In genomic region chr15:43204016-43204901, GRCh38 we compare ENCODE assay signal across 8 cellular contexts. TPM values are rescaled to one million over a fixed set of nuclear protein-coding genes. Genes with fewer than 3 reads are reported as not detected.
A peak's percentile ranks its signal among the peaks of the same experiment; 100 is the strongest.
DNase-seq lines count a peak whose midpoint lies in the region; ATAC-seq, FAIRE-seq and TF ChIP-seq lines count a peak whose summit lies in the region.

No MANE protein-coding gene starts in this region.

- no peaks in the 10 kb centered on the region for H3K4me1 ChIP-seq in GM12878 (ENCODE audit: control insufficient read depth, insufficient read depth, low read length)
- no peaks in the 10 kb centered on the region for H3K4me1 ChIP-seq in kidney (ENCODE audit: control insufficient read depth in 1 of 2, insufficient read depth in 1 of 2, low read depth in 1 of 2, low read length in 2 of 2)

- FAIRE-seq in GM12878 (lab: Jason Lieb, UNC) (no peak), kidney (lab: Jason Lieb, UNC) (no peak)

- no peaks in the 10 kb centered on the region for H3K79me2 ChIP-seq in GM12878 (ENCODE audit: control insufficient read depth, insufficient read depth, low read length)

- no peaks in the 10 kb centered on the region for H3K36me3 ChIP-seq in GM12878 (ENCODE audit: control insufficient read depth in 2 of 2, insufficient read depth in 2 of 2, low read length in 1 of 2)
- H3K36me3 ChIP-seq in kidney (ENCODE audit: control insufficient read depth in 1 of 2, insufficient read depth in 2 of 2, low read length in 2 of 2) = no peaks in the 10 kb centered on the region

- RAD21 ChIA-PET in GM12878 (lab: Charles Lee; ENCODE audit: unreplicated experiment) = interaction anchor here (0.6 to 2.1 kb wide), 12 partner anchors 9 to 172 kb away, joined by 3 to 15 read pairs (median 4); partner anchors contain the start of gene UBR1

- no peak overlapping the region for H3K4me2 ChIP-seq in GM12878 (ENCODE audit: control insufficient read depth, insufficient read depth)

- H3K9ac ChIP-seq in GM12878 (ENCODE audit: control insufficient read depth, insufficient read depth, low read length) (no peak overlapping the region), kidney (ENCODE audit: low read length in 2 of 2) (no peak overlapping the region)

- H3K27ac ChIP-seq in GM12878 (ENCODE audit: control insufficient read depth, insufficient read depth) = no peak overlapping the region
- no peak overlapping the region for H3K27ac ChIP-seq in kidney (ENCODE audit: low read depth in 2 of 2, low read length in 2 of 2)

- DNase-seq in COLO829 (ENCODE audit: low spot score) (peak; percentile 48), HT-29 (ENCODE audit: low spot score) (peak; percentile 66), SW480 (ENCODE audit: low spot score) (peak; percentile 15), GM12878 (ENCODE audit: low read depth, low spot score) (no peak), kidney (no peak), NCI-H1105 (lab: John Stamatoyannopoulos, UW) (no peak)
- DNase-seq in stimulated activated CD4-positive, alpha-beta T cell treated with anti-CD3 and anti-CD28 coated beads, TNF-alpha, amount 100 ng/mL, for 24 hours (ENCODE audit: low read depth in 3 of 3) = peak in 2 of 3 experiments; percentile 8 to 42

- ATAC-seq in GM12878 (peak; percentile 93), GM19467 (IDR thresholded peaks at IDR 0.05; ENCODE audit: unreplicated experiment) (no peak)

- POLR2A ChIA-PET in GM12878 (lab: Charles Lee) = interaction anchor here (0.6 to 0.9 kb wide), 6 partner anchors 10 to 552 kb away, joined by 3 to 6 read pairs (median 3); no protein-coding TSS in a partner anchor

- no TSS peak for BruUV-seq in GM12878 (replicated peaks; lab: Mats Ljungman, UMichigan)

- H3K4me3 ChIP-seq in GM12878 (no peak overlapping the region), kidney (ENCODE audit: low read length in 2 of 2) (no peak overlapping the region)

- SMC1A ChIA-PET in GM12878 (lab: Charles Lee; ENCODE audit: uncharacterized antibody, unreplicated experiment) = interaction anchor here (0.6 to 2.7 kb wide), 18 partner anchors 9 to 788 kb away, joined by 3 to 17 read pairs (median 4); partner anchors contain the start of gene CCNDBP1

- TF ChIP-seq CTCF in GM12878 (IDR thresholded peaks at IDR 0.05 in 2 of 3, conservative IDR thresholded peaks at IDR 0.05 in 1 of 3; ENCODE audit: control insufficient read depth in 2 of 3, extremely low read depth in 1 of 3, insufficient read depth in 1 of 3, low read depth in 3 of 3, low read length in 3 of 3) (peak; percentile 68 to 73 (median 69)), kidney (IDR thresholded peaks at IDR 0.05; ENCODE audit: borderline replicate concordance, extremely low read depth, insufficient read depth) (peak; percentile 56)

- intact Hi-C loops in GM12878 (cut with micrococcal nuclease; ENCODE audit: unreplicated experiment) = loop anchor here (1.0 to 2.0 kb wide), 2 partner anchors 17 to 499 kb away; no protein-coding TSS in a partner anchor
- intact Hi-C loops in kidney (cut with DNase I) = no loop called here

- peak; percentile 45 for TF ChIP-seq RAD21 in GM12878 (IDR thresholded peaks at IDR 0.05; ENCODE audit: insufficient read depth, low read depth, low read length)

- CTCF ChIA-PET in GM12878 (lab: Yijun Ruan, JAX) = interaction anchor here (0.5 to 3.2 kb wide), 40 partner anchors 9 to 533 kb away, joined by 3 to 70 read pairs (median 4); partner anchors contain the start of genes CCNDBP1, TUBGCP4 and ZSCAN29

- no peaks in the 10 kb centered on the region for H4K20me1 ChIP-seq in GM12878 (ENCODE audit: control insufficient read depth, insufficient read depth)

- peaks cover 0 to 3% of the 10 kb centered on the region in 2 experiments; a peak in 3 of 4 replicates for H3K27me3 ChIP-seq in GM12878 (replicated peaks in 1 of 2; ENCODE audit: control insufficient read depth in 2 of 2, insufficient read depth in 2 of 2, low read length in 1 of 2)

- no peak for TF ChIP-seq EP300 in GM12878 (IDR thresholded peaks at IDR 0.05; ENCODE audit: borderline replicate concordance in 1 of 2, control insufficient read depth in 1 of 2, low read depth in 2 of 2, low read length in 2 of 2)

- in situ Hi-C loops in GM12878 (cut with MboI) = no loop called here

- H2AFZ ChIP-seq in GM12878 (ENCODE audit: control insufficient read depth, low read depth, low read length) = no peak overlapping the region

- TF ChIP-seq POLR2A in GM12878 (IDR thresholded peaks at IDR 0.05; ENCODE audit: low read depth, low read length) = no peak

- 28% methylated on average over 8 of the region's 8 CpGs for WGBS in GM12878 (ENCODE audit: insufficient coverage, insufficient replicate concordance, low lambda C conversion rate, missing lambda C conversion rate)

- H3K9me3 ChIP-seq in GM12878 (replicated peaks; ENCODE audit: control insufficient read depth, insufficient read depth, low read length) (no peaks in the 10 kb centered on the region), kidney (ENCODE audit: control insufficient read depth in 1 of 2, low read length in 2 of 2) (no peaks in the 10 kb centered on the region)

TF ChIP-seq in GM12878, 131 proteins besides CTCF, POLR2A, EP300 and RAD21 (continues in another document):
- 0 out of 2 replicates have a peak, but pooled peaks have one; percentile 55 for TF ChIP-seq HDGF (IDR thresholded peaks at IDR 0.05)
- TF ChIP-seq IRF5 (IDR thresholded peaks at IDR 0.05; ENCODE audit: borderline replicate concordance) = no peak
- no peak for TF ChIP-seq NKRF (conservative IDR thresholded peaks at IDR 0.05)
- no peak for TF ChIP-seq GATAD2B (conservative IDR thresholded peaks at IDR 0.05; ENCODE audit: low read depth)
- TF ChIP-seq IKZF2 (IDR thresholded peaks at IDR 0.05) = no peak

RNA-seq across cellular contexts. Expression of gene EPB42, which starts 16.6 kb away (rescaled TPM):
- total RNA-seq in HT-29 (2014; rRNA removed; shearing (Covaris generic)) = not detected in 2 replicates
- total RNA-seq in GM12878 (2013; cell fraction: nucleolus; rRNA removed) = not detected in 2 replicates
- total RNA-seq in GM12878 (2014; rRNA removed) (not detected in 2 replicates), GM12878 (2014; rRNA removed; fragmentation: Illumina TruSeq; extraction: Trizol) (not detected in 2 replicates), GM12878 (2021) (not detected in 2 replicates), kidney (not detected)
- not detected for polyA plus RNA-seq in GM12878 (2011; ENCODE audit: low read depth)
- polyA plus RNA-seq in GM12878 (2011; rRNA removed) (not detected in 2 replicates), GM12878 (2014; fragmentation: Illumina TruSeq; extraction: Trizol) (not detected in 2 replicates), GM12878 (2014; fragmentation: Nextera tagmentation; extraction: Ambion mirVana) (not detected), GM12878 (2014; rRNA removed) (not detected in 2 replicates), GM12878 (2016; fragmentation: Nextera tagmentation; extraction: Ambion mirVana) (not detected), kidney (ENCODE audit: insufficient read depth, low read depth, low replicate concordance) (not detected)
- not detected in 2 replicates for polyA plus RNA-seq in GM12878 (2011; cell fraction: cytosol; rRNA removed)
- polyA plus RNA-seq in GM12878 (2011; cell fraction: nucleus; rRNA removed) = not detected in 2 replicates
- not detected in 2 replicates for polyA plus RNA-seq in GM12878 (2012)
- not detected in 2 replicates for polyA minus RNA-seq in GM12878 (2011; rRNA and poly(A)+ RNA removed)
- not detected in 2 replicates for polyA minus RNA-seq in GM12878 (2011; cell fraction: cytosol; rRNA and poly(A)+ RNA removed)
- polyA minus RNA-seq in GM12878 (2011; cell fraction: nucleus; rRNA and poly(A)+ RNA removed) = not detected in 2 replicates

RNA-seq across cellular contexts. Expression of gene CCNDBP1, which starts 19.1 kb away (rescaled TPM):
- total RNA-seq in HT-29 (2014; rRNA removed; shearing (Covaris generic)) = 39.8 and 52.0 TPM in 2 replicates
- 63.6 and 64.7 TPM in 2 replicates for total RNA-seq in GM12878 (2013; cell fraction: nucleolus; rRNA removed)
- total RNA-seq in GM12878 (2014; rRNA removed) = 42.3 and 48.5 TPM in 2 replicates
- total RNA-seq in GM12878 (2014; rRNA removed; fragmentation: Illumina TruSeq; extraction: Trizol) = 40.8 and 41.4 TPM in 2 replicates
- 31.9 and 34.3 TPM in 2 replicates for total RNA-seq in GM12878 (2021)
- polyA plus RNA-seq in GM12878 (2011; ENCODE audit: low read depth) = 50.2 TPM
- polyA plus RNA-seq in GM12878 (2011; rRNA removed) = 86.7 and 112 TPM in 2 replicates
- polyA plus RNA-seq in GM12878 (2011; cell fraction: cytosol; rRNA removed) = 59.2 and 83.5 TPM in 2 replicates
- 66.1 and 66.6 TPM in 2 replicates for polyA plus RNA-seq in GM12878 (2011; cell fraction: nucleus; rRNA removed)
- 52.5 and 53.4 TPM in 2 replicates for polyA plus RNA-seq in GM12878 (2012)
- 45.2 and 54.0 TPM in 2 replicates for polyA plus RNA-seq in GM12878 (2014; fragmentation: Illumina TruSeq; extraction: Trizol)
- polyA plus RNA-seq in GM12878 (2014; fragmentation: Nextera tagmentation; extraction: Ambion mirVana) = 10 to 100 TPM; 30.1 to 39.2 TPM
- polyA plus RNA-seq in GM12878 (2014; rRNA removed) = 36.3 and 42.1 TPM in 2 replicates
- 10 to 100 TPM; 61.0 to 68.8 TPM for polyA plus RNA-seq in GM12878 (2016; fragmentation: Nextera tagmentation; extraction: Ambion mirVana)
- polyA minus RNA-seq in GM12878 (2011; rRNA and poly(A)+ RNA removed) = 40.1 and 44.5 TPM in 2 replicates
- 14.1 and 14.4 TPM in 2 replicates for polyA minus RNA-seq in GM12878 (2011; cell fraction: cytosol; rRNA and poly(A)+ RNA removed)
- 30.8 and 43.8 TPM in 2 replicates for polyA minus RNA-seq in GM12878 (2011; cell fraction: nucleus; rRNA and poly(A)+ RNA removed)
- 56.8 TPM for total RNA-seq in kidney
- polyA plus RNA-seq in kidney (ENCODE audit: insufficient read depth, low read depth, low replicate concordance) = 64.3 TPM

Comparison
In these comparisons a context has a peak if more than half of its experiments do, and no peak if none do; other contexts are left out.
1. DNase-seq: peak in COLO829 (single experiment), HT-29 (single experiment), SW480 (single experiment) and stimulated activated CD4-positive, alpha-beta T cell treated with anti-CD3 and anti-CD28 coated beads, TNF-alpha, amount 100 ng/mL, for 24 hours (2 of 3); none in GM12878 (single experiment), kidney (single experiment) and NCI-H1105 (single experiment).